15 cellular contexts compared by ENCODE assay signal in genomic region chr10:121516483-121516882, GRCh38.
DNase-seq lines count a peak whose midpoint lies in the region; ATAC-seq and TF ChIP-seq lines count a peak whose summit lies in the region.
"Had no signal": no experiment of that assay in that cellular context is flagged by ENCODE, and none has a peak within 500 bp of the region (broad histone marks: within the 10 kb centered on the region; RNA-seq: fewer than 3 reads in every experiment).

No MANE protein-coding gene starts in this region.

- no peak overlapping the region for H3K4me3 ChIP-seq in upper lobe of right lung
- H3K4me3 ChIP-seq: left ventricle myocardium inferior had no signal

- intact Hi-C loops in CD4-positive, alpha-beta T cell (cut with DNase I, micrococcal nuclease) = no loop called here
- intact Hi-C loops in upper lobe of right lung (cut with DNase I) = no loop called here

- no peaks in the 10 kb centered on the region for H3K4me1 ChIP-seq in upper lobe of right lung
- H3K4me1 ChIP-seq: left ventricle myocardium inferior had no signal

- CTCF ChIA-PET in CD4-positive, alpha-beta T cell (lab: Charles Lee) = no interaction called here

- H3K36me3 Mint-ChIP-seq in CD4-positive, alpha-beta T cell (ENCODE audit: low read depth) = no peaks in the 10 kb centered on the region
- H3K36me3 Mint-ChIP-seq: stimulated activated naive B cell treated with anti-CD40 and anti-IgM and Interleukin-4, amounts not matched to agents 10 μg/mL and 1 μg/mL and 100 μg/mL, for 72 hours had no signal

- H3K27ac ChIP-seq in CD4-positive, alpha-beta T cell (ENCODE audit: low read depth, low read length) = no peak overlapping the region
- no peak overlapping the region for H3K27ac ChIP-seq in upper lobe of right lung
- H3K27ac ChIP-seq: left ventricle myocardium inferior had no signal

- no peaks in the 10 kb centered on the region for H3K9me3 Mint-ChIP-seq in CD4-positive, alpha-beta T cell
- H3K9me3 Mint-ChIP-seq: activated CD4-positive, alpha-beta T cell treated with anti-CD3 and anti-CD28 coated beads, Interleukin-2, amount 10 ng/mL, durations not matched to agents 7 days and 5 days; stimulated activated naive B cell treated with anti-CD40 and anti-IgM and Interleukin-4, amounts not matched to agents 10 μg/mL and 1 μg/mL and 100 μg/mL, for 72 hours had no signal

- no peak overlapping the region for H3K27ac Mint-ChIP-seq in CD4-positive, alpha-beta T cell
- H3K27ac Mint-ChIP-seq: activated CD4-positive, alpha-beta T cell treated with anti-CD3 and anti-CD28 coated beads, Interleukin-2, amount 10 ng/mL, durations not matched to agents 7 days and 5 days; activated naive CD4-positive, alpha-beta T cell treated with anti-CD3 and anti-CD28 coated beads, Interleukin-2, amount 50 U/mL, for 72 hours; stimulated activated naive B cell treated with anti-CD40 and anti-IgM and Interleukin-4, amounts not matched to agents 10 μg/mL and 1 μg/mL and 100 μg/mL, for 72 hours had no signal

- H3K4me3 Mint-ChIP-seq in CD4-positive, alpha-beta T cell = peak overlapping the region; percentile 31
- H3K4me3 Mint-ChIP-seq: activated CD4-positive, alpha-beta T cell treated with anti-CD3 and anti-CD28 coated beads, Interleukin-2, amount 10 ng/mL, durations not matched to agents 7 days and 5 days; stimulated activated naive B cell treated with anti-CD40 and anti-IgM and Interleukin-4, amounts not matched to agents 10 μg/mL and 1 μg/mL and 100 μg/mL, for 72 hours had no signal

- POLR2A ChIA-PET in CD4-positive, alpha-beta T cell (lab: Charles Lee) = no interaction called here

- no peaks in the 10 kb centered on the region for H3K9me3 ChIP-seq in CD4-positive, alpha-beta T cell (ENCODE audit: control insufficient read depth, low read length)
- H3K9me3 ChIP-seq in upper lobe of right lung = no peaks in the 10 kb centered on the region
- H3K9me3 ChIP-seq: left ventricle myocardium inferior had no signal

- H3K27me3 ChIP-seq in CD4-positive, alpha-beta T cell (ENCODE audit: control insufficient read depth, insufficient read depth, low read length) = no peaks in the 10 kb centered on the region
- H3K27me3 ChIP-seq in upper lobe of right lung = no peaks in the 10 kb centered on the region

- peaks cover 9% of the 10 kb centered on the region for H3K36me3 ChIP-seq in upper lobe of right lung
- H3K36me3 ChIP-seq: left ventricle myocardium inferior had no signal

- H3K27me3 Mint-ChIP-seq in CD4-positive, alpha-beta T cell = no peaks in the 10 kb centered on the region
- H3K27me3 Mint-ChIP-seq: stimulated activated naive B cell treated with anti-CD40 and anti-IgM and Interleukin-4, amounts not matched to agents 10 μg/mL and 1 μg/mL and 100 μg/mL, for 72 hours had no signal

- no peaks in the 10 kb centered on the region for H3K4me1 Mint-ChIP-seq in CD4-positive, alpha-beta T cell (ENCODE audit: low read depth)
- H3K4me1 Mint-ChIP-seq: stimulated activated naive B cell treated with anti-CD40 and anti-IgM and Interleukin-4, amounts not matched to agents 10 μg/mL and 1 μg/mL and 100 μg/mL, for 72 hours had no signal

- DNase-seq in CD4-positive, alpha-beta T cell = no peak
- peak; percentile 18 for DNase-seq in GM19238 (ENCODE audit: insufficient read length, low spot score)
- DNase-seq in RPMI8226 = peak; percentile 60
- no peak for DNase-seq in globus pallidus (ENCODE audit: low spot score)
- DNase-seq in upper lobe of right lung = no peak
- no peak for DNase-seq in GM19240 (ENCODE audit: insufficient read length, low spot score)
- DNase-seq: activated CD4-positive, alpha-beta T cell treated with anti-CD3 and anti-CD28 coated beads, Interleukin-2, amount 10 ng/mL, durations not matched to agents 7 days and 5 days; dermis blood vessel endothelial cell; left ventricle myocardium inferior; NCI-H1417 treated with DMSO at 0.1 percent for 48 hours; stimulated activated CD4-positive, alpha-beta T cell treated with anti-CD3 and anti-CD28 coated beads, Interleukin-15, amount 100 ng/mL, for 24 hours; stimulated activated naive B cell treated with anti-CD40 and anti-IgM and Interleukin-4, amounts not matched to agents 10 μg/mL and 1 μg/mL and 100 μg/mL, for 72 hours had no signal

- no peak for TF ChIP-seq CTCF in CD4-positive, alpha-beta T cell (IDR thresholded peaks at IDR 0.05)
- no peak for TF ChIP-seq CTCF in upper lobe of right lung (IDR thresholded peaks at IDR 0.05)

- ATAC-seq in CD4-positive, alpha-beta T cell (ENCODE audit: poor library complexity) = no peak
- ATAC-seq in HG02798 (IDR thresholded peaks at IDR 0.05; ENCODE audit: poor library complexity, unreplicated experiment) = peak; percentile 60
- no peak for ATAC-seq in HG02884 (IDR thresholded peaks at IDR 0.05; ENCODE audit: unreplicated experiment)
- ATAC-seq in upper lobe of right lung = no peak

Comparison
In these comparisons a context has a peak if more than half of its experiments do, and no peak if none do; other contexts are left out.
1. DNase-seq: peak in GM19238 (single experiment) and RPMI8226 (single experiment); none in CD4-positive, alpha-beta T cell (0 of 10), globus pallidus (single experiment), upper lobe of right lung (single experiment) and GM19240 (single experiment).